In the genomic region with DNA sequence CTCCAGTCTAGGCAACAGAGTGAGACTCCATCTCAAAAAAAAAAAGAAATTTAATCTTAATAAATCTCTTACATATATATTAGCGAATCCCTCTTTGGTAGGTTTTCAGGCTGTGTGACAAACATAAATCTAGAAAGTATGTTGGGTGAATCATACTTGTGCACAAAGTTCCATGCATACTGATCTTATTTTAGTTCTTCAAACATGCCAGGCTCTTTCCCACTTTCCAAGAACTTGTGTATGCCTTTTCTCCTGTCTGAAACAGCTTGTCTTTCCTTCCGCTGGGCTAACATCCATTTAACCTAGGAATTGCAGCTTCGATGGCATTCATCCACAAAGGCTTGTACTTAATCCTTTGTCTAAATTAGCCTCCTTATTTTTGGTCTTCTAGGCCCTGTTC, we compare ENCODE assay signal across 20 cellular contexts.
"Had no signal": no experiment of that assay in that cellular context is flagged by ENCODE, and none has a peak within 500 bp of the region (broad histone marks: within the 10 kb centered on the region; RNA-seq: fewer than 3 reads in every experiment).

No MANE protein-coding gene starts in this region.

- H3K27ac ChIP-seq: heart right ventricle, neural progenitor cell, right lobe of liver, skin epidermis, vagina had no signal

- H3K9ac ChIP-seq: neural progenitor cell had no signal

- H3K27me3 ChIP-seq: neural progenitor cell, vagina had no signal

- H3K9me3 ChIP-seq: heart right ventricle, right lobe of liver, vagina had no signal

- H3K4me1 ChIP-seq: heart right ventricle, neural progenitor cell, right lobe of liver, vagina had no signal

- H3K36me3 ChIP-seq: heart right ventricle, neural progenitor cell, right lobe of liver, vagina had no signal

- ATAC-seq: heart right ventricle; natural killer cell; right lobe of liver; stimulated activated memory B cell treated with anti-CD40 and anti-IgM and Interleukin-4, amounts not matched to agents 10 μg/mL and 1 μg/mL and 100 μg/mL, for 72 hours; stimulated activated naive CD8-positive, alpha-beta T cell treated with anti-CD3 and anti-CD28 coated beads, Interleukin-15, amount 100 ng/mL, for 72 hours had no signal

- H3K4me2 ChIP-seq: neural progenitor cell had no signal

- H2AFZ ChIP-seq: neural progenitor cell had no signal

- H3K4me3 ChIP-seq: heart right ventricle, neural progenitor cell, right lobe of liver, skin epidermis, vagina had no signal

- DNase-seq: activated CD4-positive, alpha-beta memory T cell treated with anti-CD3 and anti-CD28 coated beads, Interleukin-2, amount 10 ng/mL, durations not matched to agents 7 days and 5 days; activated CD4-positive, alpha-beta T cell treated with anti-CD3 and anti-CD28 coated beads for 1 hour; activated CD4-positive, alpha-beta T cell treated with anti-CD3 and anti-CD28 coated beads, Interleukin-2, amount 10 ng/mL, durations not matched to agents 7 days and 5 days; activated CD8-positive, alpha-beta memory T cell treated with anti-CD3 and anti-CD28 coated beads, Interleukin-2, amount 50 U/mL, for 48 hours; activated gamma-delta T cell; activated naive CD4-positive, alpha-beta T cell treated with anti-CD3 and anti-CD28 coated beads, Interleukin-2, amount 10 ng/mL, durations not matched to agents 7 days and 5 days; activated T-cell treated with anti-CD3 and anti-CD28 coated beads, Interleukin-2, amount 50 U/mL, for 24 hours; effector CD8-positive, alpha-beta T cell; heart right ventricle; natural killer cell; occipital lobe; right lobe of liver; stimulated activated CD4-positive, alpha-beta T cell treated with anti-CD3 and anti-CD28 coated beads, Interleukin-4, amount 100 ng/mL, for 4 hours; stimulated activated CD8-positive, alpha-beta memory T cell treated with anti-CD3 and anti-CD28 coated beads, Interleukin-4, amount 100 ng/mL, for 48 hours; stimulated activated naive CD8-positive, alpha-beta T cell treated with anti-CD3 and anti-CD28 coated beads, Interleukin-15, amount 100 ng/mL, for 72 hours; T-helper 2 cell had no signal
